In genomic region chr17:40129498-40129897, GRCh38 we compare ENCODE assay signal across 1 cellular context.
A peak's percentile ranks its signal among the peaks of the same experiment; 100 is the strongest.
TF ChIP-seq lines count a peak whose summit lies in the region.

No MANE protein-coding gene starts in this region.

TF ChIP-seq in GM12878, 131 proteins besides CTCF, POLR2A, EP300 and RAD21:
- TF ChIP-seq MYB (IDR thresholded peaks at IDR 0.05; ENCODE audit: borderline replicate concordance, low read depth, low read length), result no peak
- TF ChIP-seq SMAD5 (IDR thresholded peaks at IDR 0.05; ENCODE audit: low read depth), result no peak
- TF ChIP-seq ZBTB33 (IDR thresholded peaks at IDR 0.05), result peak; percentile 96
TF ChIP-seq in GM12878: peak in this region for 1.
